12 cellular contexts compared by ENCODE assay signal in genomic region chr3:156760333-156760732, GRCh38.
DNase-seq lines count a peak whose midpoint lies in the region; ATAC-seq, FAIRE-seq and TF ChIP-seq lines count a peak whose summit lies in the region.
"Had no signal": no experiment of that assay in that cellular context is flagged by ENCODE, and none has a peak within 500 bp of the region (broad histone marks: within the 10 kb centered on the region; RNA-seq: fewer than 3 reads in every experiment).

No MANE protein-coding gene starts in this region.

- no peaks in the 10 kb centered on the region for H3K36me3 ChIP-seq in GM12878 (ENCODE audit: control insufficient read depth in 2 of 2, insufficient read depth in 2 of 2, low read length in 1 of 2)
- H3K36me3 ChIP-seq in left lung: no peaks in the 10 kb centered on the region
- H3K36me3 ChIP-seq: HAP-1 had no signal

- no peaks in the 10 kb centered on the region for H3K36me3 Mint-ChIP-seq in activated CD4-positive, alpha-beta T cell treated with anti-CD3 and anti-CD28 coated beads for 36 hours (ENCODE audit: low read depth)
- H3K36me3 Mint-ChIP-seq in CD4-positive, alpha-beta T cell (ENCODE audit: low read depth): no peaks in the 10 kb centered on the region
- H3K36me3 Mint-ChIP-seq: CD4-positive, alpha-beta memory T cell; natural killer cell had no signal

- H3K79me2 ChIP-seq in GM12878 (ENCODE audit: control insufficient read depth, insufficient read depth, low read length): no peaks in the 10 kb centered on the region

- POLR2A ChIA-PET in GM12878 (lab: Charles Lee): interaction anchor here (0.7 kb wide), 1 partner anchor 25 kb away, joined by 3 read pairs; no protein-coding TSS in a partner anchor
- POLR2A ChIA-PET in activated CD4-positive, alpha-beta T cell treated with anti-CD3 and anti-CD28 coated beads for 36 hours (lab: Charles Lee): no interaction called here
- POLR2A ChIA-PET in CD4-positive, alpha-beta T cell (lab: Charles Lee): no interaction called here

- H3K27ac ChIP-seq in GM12878 (ENCODE audit: control insufficient read depth, insufficient read depth) (peak overlapping the region; percentile 41), left lung (no peak overlapping the region)
- H3K27ac ChIP-seq in CD4-positive, alpha-beta T cell (ENCODE audit: low read depth, low read length): no peak overlapping the region

- in situ Hi-C loops in GM13977 (cut with MboI; ENCODE audit: low pct_unique_long_range_greater_than_20kb, low sequenced_read_pairs, unreplicated experiment): no loop called here
- in situ Hi-C loops in GM12878 (cut with MboI): no loop called here

- H4K20me1 ChIP-seq in GM12878 (ENCODE audit: control insufficient read depth, insufficient read depth): no peaks in the 10 kb centered on the region

- TF ChIP-seq CTCF in GM13977 (IDR thresholded peaks at IDR 0.05; ENCODE audit: extremely low read depth, insufficient read depth, missing control alignments) (no peak), GM20000 (IDR thresholded peaks at IDR 0.05; ENCODE audit: extremely low read depth, missing control alignments) (no peak), GM12878 (IDR thresholded peaks at IDR 0.05 in 2 of 3, conservative IDR thresholded peaks at IDR 0.05 in 1 of 3; ENCODE audit: control insufficient read depth in 2 of 3, extremely low read depth in 1 of 3, insufficient read depth in 1 of 3, low read depth in 3 of 3, low read length in 3 of 3) (no peak), left lung (IDR thresholded peaks at IDR 0.05) (no peak)
- TF ChIP-seq CTCF in CD4-positive, alpha-beta T cell (IDR thresholded peaks at IDR 0.05): no peak

- H3K9me3 Mint-ChIP-seq in activated CD4-positive, alpha-beta T cell treated with anti-CD3 and anti-CD28 coated beads for 36 hours (ENCODE audit: low read depth): no peaks in the 10 kb centered on the region
- H3K9me3 Mint-ChIP-seq in CD4-positive, alpha-beta T cell: no peaks in the 10 kb centered on the region
- H3K9me3 Mint-ChIP-seq: CD4-positive, alpha-beta memory T cell; natural killer cell had no signal

- no peaks in the 10 kb centered on the region for H3K4me1 Mint-ChIP-seq in activated CD4-positive, alpha-beta T cell treated with anti-CD3 and anti-CD28 coated beads for 36 hours
- no peaks in the 10 kb centered on the region for H3K4me1 Mint-ChIP-seq in CD4-positive, alpha-beta T cell (ENCODE audit: low read depth)

- BruUV-seq in GM12878 (replicated peaks; lab: Mats Ljungman, UMichigan): no TSS peak

- H3K4me3 ChIP-seq in GM12878: no peak overlapping the region
- H3K4me3 ChIP-seq in left lung: no peak overlapping the region
- H3K4me3 ChIP-seq: HAP-1 had no signal

- H2AFZ ChIP-seq in GM12878 (ENCODE audit: control insufficient read depth, low read depth, low read length): peak overlapping the region; percentile 30

- H3K4me1 ChIP-seq in GM12878 (ENCODE audit: control insufficient read depth, insufficient read depth, low read length): peaks cover 13% of the 10 kb centered on the region; the same call in 1 of the 2 replicates
- H3K4me1 ChIP-seq in left lung: no peaks in the 10 kb centered on the region
- H3K4me1 ChIP-seq: HAP-1 had no signal

- no peak overlapping the region for H3K4me3 Mint-ChIP-seq in activated CD4-positive, alpha-beta T cell treated with anti-CD3 and anti-CD28 coated beads for 36 hours
- no peak overlapping the region for H3K4me3 Mint-ChIP-seq in CD4-positive, alpha-beta T cell
- H3K4me3 Mint-ChIP-seq: CD4-positive, alpha-beta memory T cell; natural killer cell had no signal

- no peaks in the 10 kb centered on the region for H3K9me3 ChIP-seq in GM12878 (replicated peaks; ENCODE audit: control insufficient read depth, insufficient read depth, low read length)
- H3K9me3 ChIP-seq in left lung: peaks cover 0 to 1% of the 10 kb centered on the region in 2 donors
- no peaks in the 10 kb centered on the region for H3K9me3 ChIP-seq in CD4-positive, alpha-beta T cell (ENCODE audit: control insufficient read depth, low read length)
- H3K9me3 ChIP-seq: HAP-1 had no signal

- DNase-seq in GM13977 (ENCODE audit: low spot score) (peak; percentile 23), GM20000 (ENCODE audit: low spot score) (peak; percentile 41), GM12878 (ENCODE audit: low read depth, low spot score) (peak; percentile 40), left lung (no peak), DMS79 treated with DMSO at 0.1 percent for 48 hours (lab: John Stamatoyannopoulos, UW) (no peak)
- no peak for DNase-seq in activated CD4-positive, alpha-beta T cell treated with anti-CD3 and anti-CD28 coated beads for 36 hours
- DNase-seq in CD4-positive, alpha-beta T cell: no peak
- DNase-seq: amniotic stem cell; CD4-positive, alpha-beta memory T cell; natural killer cell had no signal

- H3K27ac Mint-ChIP-seq in activated CD4-positive, alpha-beta T cell treated with anti-CD3 and anti-CD28 coated beads for 36 hours: no peak overlapping the region
- no peak overlapping the region for H3K27ac Mint-ChIP-seq in CD4-positive, alpha-beta T cell
- H3K27ac Mint-ChIP-seq: CD4-positive, alpha-beta memory T cell; natural killer cell had no signal

- H3K27me3 ChIP-seq in GM12878 (replicated peaks in 1 of 2; ENCODE audit: control insufficient read depth in 2 of 2, insufficient read depth in 2 of 2, low read length in 1 of 2): no peaks in the 10 kb centered on the region
- no peaks in the 10 kb centered on the region for H3K27me3 ChIP-seq in left lung
- no peaks in the 10 kb centered on the region for H3K27me3 ChIP-seq in CD4-positive, alpha-beta T cell (ENCODE audit: control insufficient read depth, insufficient read depth, low read length)

- TF ChIP-seq EP300 in GM12878 (IDR thresholded peaks at IDR 0.05; ENCODE audit: borderline replicate concordance in 1 of 2, control insufficient read depth in 1 of 2, low read depth in 2 of 2, low read length in 2 of 2): no peak

- 0 out of 2 replicates have a peak overlapping the region, but pooled peaks have one; percentile 7 for H3K4me2 ChIP-seq in GM12878 (ENCODE audit: control insufficient read depth, insufficient read depth)

- H3K27me3 Mint-ChIP-seq in activated CD4-positive, alpha-beta T cell treated with anti-CD3 and anti-CD28 coated beads for 36 hours: no peaks in the 10 kb centered on the region
- H3K27me3 Mint-ChIP-seq in CD4-positive, alpha-beta T cell: no peaks in the 10 kb centered on the region

- ATAC-seq in HG03103 (IDR thresholded peaks at IDR 0.05; ENCODE audit: low read depth, unreplicated experiment) (peak; percentile 88), GM12878 (peak; percentile 86), left lung (no peak)
- no peak for ATAC-seq in activated CD4-positive, alpha-beta T cell treated with anti-CD3 and anti-CD28 coated beads for 36 hours
- no peak for ATAC-seq in CD4-positive, alpha-beta T cell (ENCODE audit: poor library complexity)

- CTCF ChIA-PET in GM12878 (lab: Yijun Ruan, JAX): interaction anchor here (0.6 to 1.8 kb wide), 6 partner anchors 213 to 875 kb away, joined by 3 to 6 read pairs (median 3); no protein-coding TSS in a partner anchor
- CTCF ChIA-PET in activated CD4-positive, alpha-beta T cell treated with anti-CD3 and anti-CD28 coated beads for 36 hours (lab: Charles Lee): interaction anchor here (2.1 kb wide), 1 partner anchor 12 kb away, joined by 6 read pairs; no protein-coding TSS in a partner anchor
- CTCF ChIA-PET in CD4-positive, alpha-beta T cell (lab: Charles Lee): no interaction called here

- no peak overlapping the region for H3K9ac ChIP-seq in GM12878 (ENCODE audit: control insufficient read depth, insufficient read depth, low read length)

- intact Hi-C loops in GM12878 (cut with micrococcal nuclease; ENCODE audit: unreplicated experiment): no loop called here
- intact Hi-C loops in left lung (cut with DNase I): no loop called here
- intact Hi-C loops in activated CD4-positive, alpha-beta T cell treated with anti-CD3 and anti-CD28 coated beads for 36 hours (cut with DNase I, micrococcal nuclease): no loop called here
- intact Hi-C loops in CD4-positive, alpha-beta T cell (cut with DNase I, micrococcal nuclease): no loop called here

- RAD21 ChIA-PET in GM12878 (lab: Charles Lee; ENCODE audit: unreplicated experiment): interaction anchor here (1.3 to 1.4 kb wide), 2 partner anchors 71 to 307 kb away, joined by 3 to 6 read pairs; no protein-coding TSS in a partner anchor

- no peak for TF ChIP-seq POLR2A in GM12878 (IDR thresholded peaks at IDR 0.05; ENCODE audit: low read depth, low read length)

- SMC1A ChIA-PET in GM12878 (lab: Charles Lee; ENCODE audit: uncharacterized antibody, unreplicated experiment): interaction anchor here (0.7 to 1.8 kb wide), 8 partner anchors 10 to 1260 kb away, joined by 3 to 6 read pairs (median 4); no protein-coding TSS in a partner anchor

- no peak for TF ChIP-seq RAD21 in GM12878 (IDR thresholded peaks at IDR 0.05; ENCODE audit: insufficient read depth, low read depth, low read length)

- FAIRE-seq in GM12878 (lab: Jason Lieb, UNC): peak; percentile 72

TF ChIP-seq in GM12878, 131 proteins besides CTCF, POLR2A, EP300 and RAD21:
- TF ChIP-seq BACH1 (IDR thresholded peaks at IDR 0.05; ENCODE audit: borderline replicate concordance): no peak
- TF ChIP-seq NR2C2 (IDR thresholded peaks at IDR 0.05; ENCODE audit: borderline replicate concordance, control insufficient read depth, insufficient read length, low read depth): no peak
- peak; percentile 70 for TF ChIP-seq RUNX3 (IDR thresholded peaks at IDR 0.05; ENCODE audit: low read length)
- TF ChIP-seq IRF4 (IDR thresholded peaks at IDR 0.05; ENCODE audit: low read depth, low read length): 0 out of 2 replicates have a peak, but pooled peaks have one; percentile 29

Comparison
In these comparisons a context has a peak if more than half of its experiments do, and no peak if none do; other contexts are left out.
1. DNase-seq: peak in GM13977 (single experiment), GM20000 (single experiment) and GM12878 (single experiment); none in left lung (0 of 2), DMS79 treated with DMSO at 0.1 percent for 48 hours (single experiment), activated CD4-positive, alpha-beta T cell treated with anti-CD3 and anti-CD28 coated beads for 36 hours (single experiment) and CD4-positive, alpha-beta T cell (0 of 10).
2. ATAC-seq: peak in HG03103 (single experiment) and GM12878 (single experiment); none in left lung (single experiment), activated CD4-positive, alpha-beta T cell treated with anti-CD3 and anti-CD28 coated beads for 36 hours (single experiment) and CD4-positive, alpha-beta T cell (single experiment).